Comparison of ENCODE assay signal across 8 cellular contexts in genomic region chr2:200509608-200510433, GRCh38. TPM values are rescaled to one million over a fixed set of nuclear protein-coding genes. Genes with fewer than 3 reads are reported as not detected.
DNase-seq lines count a peak whose midpoint lies in the region; ATAC-seq and TF ChIP-seq lines count a peak whose summit lies in the region.

Gene KCTD18, minus strand, starts transcription at chr2:200510068. Its CDS starts 3,052 bp downstream, at chr2:200507016.

- peak; percentile 96 for ATAC-seq in GM23338
- ATAC-seq in natural killer cell treated with Interleukin-12 subunit alpha and Interleukin-12 subunit beta and Interleukin-15 and Interleukin-18, amount 100 ng/mL, for 72 hours = peak; percentile 99
- ATAC-seq in stimulated activated naive CD8-positive, alpha-beta T cell treated with anti-CD3 and anti-CD28 coated beads, Interleukin-15, Interleukin-2, amounts not matched to agents 100 U/mL and 50 U/mL, for 24 hours = peak; percentile 97

- H3K36me3 ChIP-seq in GM23338 (ENCODE audit: insufficient read depth) = no peaks in the 10 kb centered on the region

- H3K79me2 ChIP-seq in GM23338 (replicated peaks; ENCODE audit: insufficient read depth) = no peaks in the 10 kb centered on the region

- no peaks in the 10 kb centered on the region for H3K9me3 Mint-ChIP-seq in GM23338
- H3K9me3 Mint-ChIP-seq in natural killer cell treated with Interleukin-12 subunit alpha and Interleukin-12 subunit beta and Interleukin-15 and Interleukin-18, amount 100 ng/mL, for 72 hours = no peaks in the 10 kb centered on the region

- peak; percentile 70 for TF ChIP-seq POLR2A in Raji (IDR thresholded peaks at IDR 0.05; ENCODE audit: insufficient read depth, low read depth, low read length)

- H3K4me3 Mint-ChIP-seq in GM23338 = peak within 1 kb of the TSS; percentile 81
- H3K4me3 Mint-ChIP-seq in natural killer cell treated with Interleukin-12 subunit alpha and Interleukin-12 subunit beta and Interleukin-15 and Interleukin-18, amount 100 ng/mL, for 72 hours = peak within 1 kb of the TSS; percentile 88

- peaks cover 2% of the 10 kb centered on the region for H3K27me3 Mint-ChIP-seq in GM23338 (ENCODE audit: insufficient read depth, low read depth, poor library complexity)
- H3K27me3 Mint-ChIP-seq in natural killer cell treated with Interleukin-12 subunit alpha and Interleukin-12 subunit beta and Interleukin-15 and Interleukin-18, amount 100 ng/mL, for 72 hours = peaks cover under 1 to 3% of the 10 kb centered on the region in 2 donors

- H3F3A ChIP-seq in GM23338 (replicated peaks; ENCODE audit: low read depth) = 0 out of 2 replicates have a peak, but pooled peaks cover 5% of the 10 kb centered on the region

- no peaks in the 10 kb centered on the region for H3K9me2 ChIP-seq in GM23338 (ENCODE audit: insufficient read depth)

- peak within 1 kb of the TSS; percentile 78 for H3K4me3 ChIP-seq in GM23338
- H3K4me3 ChIP-seq in fibroblast of pulmonary artery (replicated peaks; ENCODE audit: low read depth, low read length) = peak within 1 kb of the TSS; percentile 82

- no peak within 1 kb of the TSS; the same call in 1 of the 2 replicates for H3K27ac ChIP-seq in GM23338 (ENCODE audit: low read depth)

- peaks cover 16% of the 10 kb centered on the region; the same call in 1 of the 2 replicates for H3K4me1 ChIP-seq in GM23338 (ENCODE audit: insufficient read depth)

- no peaks in the 10 kb centered on the region for H3K27me3 ChIP-seq in GM23338 (ENCODE audit: insufficient read depth)

- peak within 1 kb of the TSS; percentile 97 for H2AFZ ChIP-seq in GM23338

- peaks cover 7% of the 10 kb centered on the region for H3K4me1 Mint-ChIP-seq in GM23338
- H3K4me1 Mint-ChIP-seq in natural killer cell treated with Interleukin-12 subunit alpha and Interleukin-12 subunit beta and Interleukin-15 and Interleukin-18, amount 100 ng/mL, for 72 hours (ENCODE audit: low read depth in 2 of 2) = peaks cover 9 to 12% of the 10 kb centered on the region in 2 donors

- no peaks in the 10 kb centered on the region for H4K20me1 ChIP-seq in GM23338 (replicated peaks; ENCODE audit: insufficient read depth)

- DNase-seq in ELF-1 (ENCODE audit: low read depth, low spot score) (peak; percentile 91), GM23338 (ENCODE audit: low spot score) (peak; percentile 90), LHCN-M2 (ENCODE audit: low read depth) (peak; percentile 82), fibroblast of pulmonary artery (ENCODE audit: low read depth) (peak; percentile 86)
- DNase-seq in activated T-helper 9 cell treated with anti-CD3 and anti-CD28 coated beads, Interleukin-2, amount 50 U/mL, for 16 hours (ENCODE audit: low read depth) = peak; percentile 87
- DNase-seq in natural killer cell treated with Interleukin-12 subunit alpha and Interleukin-12 subunit beta and Interleukin-15 and Interleukin-18, amount 100 ng/mL, for 72 hours (ENCODE audit: low spot score) = peak; percentile 97
- peak; percentile 96 for DNase-seq in stimulated activated naive CD8-positive, alpha-beta T cell treated with anti-CD3 and anti-CD28 coated beads, Interleukin-15, Interleukin-2, amounts not matched to agents 100 U/mL and 50 U/mL, for 24 hours

- TF ChIP-seq CTCF in GM23338 (conservative IDR thresholded peaks at IDR 0.05; ENCODE audit: low read depth in 2 of 2) (peak; percentile 64 to 83), fibroblast of pulmonary artery (IDR thresholded peaks at IDR 0.05; ENCODE audit: low read length, missing control alignments) (peak; percentile 40)

- peak within 1 kb of the TSS; percentile 100 for H3K4me2 ChIP-seq in GM23338

- H3K36me3 Mint-ChIP-seq in GM23338 (ENCODE audit: low read depth) = no peaks in the 10 kb centered on the region; the same call in 2 of the 3 replicates
- no peaks in the 10 kb centered on the region for H3K36me3 Mint-ChIP-seq in natural killer cell treated with Interleukin-12 subunit alpha and Interleukin-12 subunit beta and Interleukin-15 and Interleukin-18, amount 100 ng/mL, for 72 hours

- H3K27ac Mint-ChIP-seq in GM23338 = peak within 1 kb of the TSS; percentile 9; the same call in 1 of the 2 replicates
- H3K27ac Mint-ChIP-seq in natural killer cell treated with Interleukin-12 subunit alpha and Interleukin-12 subunit beta and Interleukin-15 and Interleukin-18, amount 100 ng/mL, for 72 hours = peak within 1 kb of the TSS; percentile 75 to 88

TF ChIP-seq in GM23338, 12 proteins besides CTCF, POLR2A, EP300 and RAD21 (continues in another document):
- TF ChIP-seq, protein P1, sequence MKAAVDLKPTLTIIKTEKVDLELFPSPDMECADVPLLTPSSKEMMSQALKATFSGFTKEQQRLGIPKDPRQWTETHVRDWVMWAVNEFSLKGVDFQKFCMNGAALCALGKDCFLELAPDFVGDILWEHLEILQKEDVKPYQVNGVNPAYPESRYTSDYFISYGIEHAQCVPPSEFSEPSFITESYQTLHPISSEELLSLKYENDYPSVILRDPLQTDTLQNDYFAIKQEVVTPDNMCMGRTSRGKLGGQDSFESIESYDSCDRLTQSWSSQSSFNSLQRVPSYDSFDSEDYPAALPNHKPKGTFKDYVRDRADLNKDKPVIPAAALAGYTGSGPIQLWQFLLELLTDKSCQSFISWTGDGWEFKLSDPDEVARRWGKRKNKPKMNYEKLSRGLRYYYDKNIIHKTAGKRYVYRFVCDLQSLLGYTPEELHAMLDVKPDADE (IDR thresholded peaks at IDR 0.05) = no peak
- no peak for TF ChIP-seq EZH2 (IDR thresholded peaks at IDR 0.05; ENCODE audit: low read depth, unreplicated experiment)
- TF ChIP-seq, protein P2, sequence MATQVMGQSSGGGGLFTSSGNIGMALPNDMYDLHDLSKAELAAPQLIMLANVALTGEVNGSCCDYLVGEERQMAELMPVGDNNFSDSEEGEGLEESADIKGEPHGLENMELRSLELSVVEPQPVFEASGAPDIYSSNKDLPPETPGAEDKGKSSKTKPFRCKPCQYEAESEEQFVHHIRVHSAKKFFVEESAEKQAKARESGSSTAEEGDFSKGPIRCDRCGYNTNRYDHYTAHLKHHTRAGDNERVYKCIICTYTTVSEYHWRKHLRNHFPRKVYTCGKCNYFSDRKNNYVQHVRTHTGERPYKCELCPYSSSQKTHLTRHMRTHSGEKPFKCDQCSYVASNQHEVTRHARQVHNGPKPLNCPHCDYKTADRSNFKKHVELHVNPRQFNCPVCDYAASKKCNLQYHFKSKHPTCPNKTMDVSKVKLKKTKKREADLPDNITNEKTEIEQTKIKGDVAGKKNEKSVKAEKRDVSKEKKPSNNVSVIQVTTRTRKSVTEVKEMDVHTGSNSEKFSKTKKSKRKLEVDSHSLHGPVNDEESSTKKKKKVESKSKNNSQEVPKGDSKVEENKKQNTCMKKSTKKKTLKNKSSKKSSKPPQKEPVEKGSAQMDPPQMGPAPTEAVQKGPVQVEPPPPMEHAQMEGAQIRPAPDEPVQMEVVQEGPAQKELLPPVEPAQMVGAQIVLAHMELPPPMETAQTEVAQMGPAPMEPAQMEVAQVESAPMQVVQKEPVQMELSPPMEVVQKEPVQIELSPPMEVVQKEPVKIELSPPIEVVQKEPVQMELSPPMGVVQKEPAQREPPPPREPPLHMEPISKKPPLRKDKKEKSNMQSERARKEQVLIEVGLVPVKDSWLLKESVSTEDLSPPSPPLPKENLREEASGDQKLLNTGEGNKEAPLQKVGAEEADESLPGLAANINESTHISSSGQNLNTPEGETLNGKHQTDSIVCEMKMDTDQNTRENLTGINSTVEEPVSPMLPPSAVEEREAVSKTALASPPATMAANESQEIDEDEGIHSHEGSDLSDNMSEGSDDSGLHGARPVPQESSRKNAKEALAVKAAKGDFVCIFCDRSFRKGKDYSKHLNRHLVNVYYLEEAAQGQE (IDR thresholded peaks at IDR 0.05; ENCODE audit: unreplicated experiment) = no peak
- TF ChIP-seq STAT1 (IDR thresholded peaks at IDR 0.05; ENCODE audit: unreplicated experiment) = no peak
- TF ChIP-seq NANOG (IDR thresholded peaks at IDR 0.05; ENCODE audit: borderline replicate concordance) = no peak
- peak; percentile 50 for TF ChIP-seq POLR2AphosphoS5 (IDR thresholded peaks at IDR 0.05; ENCODE audit: low read depth)
- TF ChIP-seq CREB1 (CRISPR knock-in tag; IDR thresholded peaks at IDR 0.05; ENCODE audit: low read depth) = peak; percentile 30; the same call in 1 of the 2 replicates
- TF ChIP-seq ZNF331 (CRISPR knock-in tag; IDR thresholded peaks at IDR 0.05; ENCODE audit: low read depth) = no peak
- no peak for TF ChIP-seq JUNB (IDR thresholded peaks at IDR 0.05; ENCODE audit: unreplicated experiment)
- TF ChIP-seq EZH2phosphoT487 (IDR thresholded peaks at IDR 0.05; ENCODE audit: unreplicated experiment) = no peak

RNA-seq across cellular contexts. Expression of gene KCTD18, which starts in this region (rescaled TPM):
- total RNA-seq in GM23338 (2014; rRNA removed; shearing (Covaris generic)) = 2.0 and 4.7 TPM in 2 replicates
- polyA plus RNA-seq in GM23338 (2016; fragmentation: Nextera tagmentation; extraction: Ambion mirVana) = 2.0 and 3.3 TPM in 2 replicates
- 19.6 and 22.5 TPM in 2 replicates for total RNA-seq in LHCN-M2 (2014; rRNA removed)
- 6.9 TPM for polyA plus RNA-seq in LHCN-M2 (2012)
- total RNA-seq in natural killer cell treated with Interleukin-12 subunit alpha and Interleukin-12 subunit beta and Interleukin-15 and Interleukin-18, amount 100 ng/mL, for 72 hours = 10 to 100 TPM in 1 of 2 donors, 1 to 10 TPM in 1; 9.2 to 12.4 TPM
